Comparison of ENCODE assay signal across 8 cellular contexts in genomic region chr2:177254433-177255226, GRCh38. TPM values are rescaled to one million over a fixed set of nuclear protein-coding genes. Genes with fewer than 3 reads are reported as not detected.
A peak's percentile ranks its signal among the peaks of the same experiment; 100 is the strongest.
DNase-seq lines count a peak whose midpoint lies in the region; ATAC-seq and TF ChIP-seq lines count a peak whose summit lies in the region.

No MANE protein-coding gene starts in this region.

- peaks cover 7% of the 10 kb centered on the region; the same call in 1 of the 2 replicates for H3K36me3 ChIP-seq in HAP-1 (replicated peaks)
- H3K36me3 ChIP-seq in hepatocyte (replicated peaks; ENCODE audit: insufficient read depth, low read depth), result no peaks in the 10 kb centered on the region

- H3K4me1 Mint-ChIP-seq in activated CD8-positive, alpha-beta T cell treated with anti-CD3 and anti-CD28 coated beads for 36 hours (ENCODE audit: low read depth), result peaks cover 93% of the 10 kb centered on the region

- peaks cover 100% of the 10 kb centered on the region for H3K79me2 ChIP-seq in hepatocyte

- TF ChIP-seq CTCF in activated CD8-positive, alpha-beta T cell treated with anti-CD3 and anti-CD28 coated beads for 36 hours (IDR thresholded peaks at IDR 0.05), result peak; percentile 49
- TF ChIP-seq CTCF in hepatocyte (IDR thresholded peaks at IDR 0.05; ENCODE audit: poor library complexity), result peak; percentile 54
- TF ChIP-seq CTCF in omental fat pad (IDR thresholded peaks at IDR 0.05), result no peak

- no peak overlapping the region for H2AFZ ChIP-seq in hepatocyte

- H3K4me3 Mint-ChIP-seq in activated CD8-positive, alpha-beta T cell treated with anti-CD3 and anti-CD28 coated beads for 36 hours, result no peak overlapping the region

- no peaks in the 10 kb centered on the region for H3K9me2 ChIP-seq in hepatocyte (replicated peaks; ENCODE audit: insufficient read depth)

- H3K4me1 ChIP-seq in HAP-1 (peaks cover 25% of the 10 kb centered on the region), hepatocyte (ENCODE audit: insufficient read depth) (peaks cover 75% of the 10 kb centered on the region)

- intact Hi-C loops in activated CD8-positive, alpha-beta T cell treated with anti-CD3 and anti-CD28 coated beads for 36 hours (cut with micrococcal nuclease), result loop anchor here (5.0 kb wide), 1 partner anchor 87 kb away; no protein-coding TSS in a partner anchor

- DNase-seq in ACHN (peak; percentile 52), HAP-1 (ENCODE audit: low spot score in 2 of 2) (peak; percentile 65 to 90), hepatocyte (ENCODE audit: low spot score) (peak; percentile 77), substantia nigra (lab: John Stamatoyannopoulos, UW) (peak in 36 of 49 donors; percentile 1 to 75 (median 33)), omental fat pad (ENCODE audit: low spot score) (no peak)
- DNase-seq in activated CD8-positive, alpha-beta T cell treated with anti-CD3 and anti-CD28 coated beads for 36 hours, result peak; percentile 41

- H3K9me3 Mint-ChIP-seq in activated CD8-positive, alpha-beta T cell treated with anti-CD3 and anti-CD28 coated beads for 36 hours, result peaks cover 6% of the 10 kb centered on the region

- POLR2A ChIA-PET in activated CD8-positive, alpha-beta T cell treated with anti-CD3 and anti-CD28 coated beads for 36 hours (lab: Charles Lee), result interaction anchor here (0.8 to 7.4 kb wide), 8 partner anchors 11 to 39 kb away, joined by 3 to 103 read pairs (median 3); partner anchors contain the start of gene NFE2L2

- peak overlapping the region; percentile 48 for H3K4me2 ChIP-seq in hepatocyte

- CTCF ChIA-PET in activated CD8-positive, alpha-beta T cell treated with anti-CD3 and anti-CD28 coated beads for 36 hours (lab: Charles Lee), result interaction anchor here (0.6 to 4.1 kb wide), 11 partner anchors 9 to 158 kb away, joined by 3 to 41 read pairs (median 4); partner anchors contain the start of gene NFE2L2

- H3K27ac Mint-ChIP-seq in activated CD8-positive, alpha-beta T cell treated with anti-CD3 and anti-CD28 coated beads for 36 hours, result peak overlapping the region; percentile 71

- H3K27me3 ChIP-seq in HAP-1 (ENCODE audit: low read depth), result no peaks in the 10 kb centered on the region
- no peaks in the 10 kb centered on the region for H3K27me3 ChIP-seq in hepatocyte

- H3K27ac ChIP-seq in hepatocyte (peak overlapping the region; percentile 86), substantia nigra (ENCODE audit: low read depth, low read length, poor library complexity, severe bottlenecking) (peak overlapping the region; percentile 56)

- H3K27me3 Mint-ChIP-seq in activated CD8-positive, alpha-beta T cell treated with anti-CD3 and anti-CD28 coated beads for 36 hours, result no peaks in the 10 kb centered on the region

- no peak for ATAC-seq in activated CD8-positive, alpha-beta T cell treated with anti-CD3 and anti-CD28 coated beads for 36 hours
- ATAC-seq in HG03039 (IDR thresholded peaks at IDR 0.05; ENCODE audit: unreplicated experiment) (no peak), GM18511 (IDR thresholded peaks at IDR 0.05; ENCODE audit: unreplicated experiment) (no peak), omental fat pad (ENCODE audit: low FRiP score) (no peak)

- in situ Hi-C loops in ACHN (cut with HindIII; ENCODE audit: low pct_ligation_motif_present, low pct_unique_long_range_greater_than_20kb, low sequenced_read_pairs) (no loop called here), HAP-1 (cut with MboI; ENCODE audit: low sequenced_read_pairs) (no loop called here)

- WGBS in hepatocyte (ENCODE audit: low lambda C conversion rate, missing lambda C conversion rate), result 42% methylated on average over 11 of the region's 11 CpGs

- H3K9me3 ChIP-seq in HAP-1 (peaks cover 4% of the 10 kb centered on the region; the same call in 1 of the 2 replicates), hepatocyte (ENCODE audit: low read depth) (no peaks in the 10 kb centered on the region)

- peaks cover 78% of the 10 kb centered on the region for H3K36me3 Mint-ChIP-seq in activated CD8-positive, alpha-beta T cell treated with anti-CD3 and anti-CD28 coated beads for 36 hours (ENCODE audit: low read depth)

- H4K20me1 ChIP-seq in hepatocyte (ENCODE audit: insufficient read depth, poor library complexity, severe bottlenecking), result peaks cover 100% of the 10 kb centered on the region

- H3K4me3 ChIP-seq in HAP-1 (no peak overlapping the region), hepatocyte (no peak overlapping the region)

RNA-seq across cellular contexts. Expression of gene NFE2L2, which starts 9.9 kb away (rescaled TPM):
- 10 to 100 TPM; 57.3 to 57.6 TPM for total RNA-seq in activated CD8-positive, alpha-beta T cell treated with anti-CD3 and anti-CD28 coated beads for 36 hours
- total RNA-seq in hepatocyte, result 88.3 and 112 TPM in 2 replicates
- polyA plus RNA-seq in hepatocyte, result 87.3 and 90.2 TPM in 2 replicates
- total RNA-seq in omental fat pad, result 100 to 1,000 TPM in 2 of 4 donors, 10 to 100 TPM in 2; 88.5 to 140 (median 106) TPM

RNA-seq across cellular contexts. Expression of gene HNRNPA3, which starts 42.0 kb away (rescaled TPM):
- total RNA-seq in activated CD8-positive, alpha-beta T cell treated with anti-CD3 and anti-CD28 coated beads for 36 hours, result 100 to 1,000 TPM; 292 to 308 TPM
- total RNA-seq in hepatocyte, result 54.9 and 56.1 TPM in 2 replicates
- polyA plus RNA-seq in hepatocyte, result 48.5 and 59.5 TPM in 2 replicates
- total RNA-seq in omental fat pad, result 10 to 100 TPM; 53.1 to 92.4 (median 67.0) TPM

Comparison
In these comparisons a context has a peak if more than half of its experiments do, and no peak if none do; other contexts are left out.
1. CTCF ChIP-seq: peak in activated CD8-positive, alpha-beta T cell treated with anti-CD3 and anti-CD28 coated beads for 36 hours (single experiment) and hepatocyte (single experiment); none in omental fat pad (0 of 3).